ENCODE assay signal across 9 cellular contexts in the genomic region with DNA sequence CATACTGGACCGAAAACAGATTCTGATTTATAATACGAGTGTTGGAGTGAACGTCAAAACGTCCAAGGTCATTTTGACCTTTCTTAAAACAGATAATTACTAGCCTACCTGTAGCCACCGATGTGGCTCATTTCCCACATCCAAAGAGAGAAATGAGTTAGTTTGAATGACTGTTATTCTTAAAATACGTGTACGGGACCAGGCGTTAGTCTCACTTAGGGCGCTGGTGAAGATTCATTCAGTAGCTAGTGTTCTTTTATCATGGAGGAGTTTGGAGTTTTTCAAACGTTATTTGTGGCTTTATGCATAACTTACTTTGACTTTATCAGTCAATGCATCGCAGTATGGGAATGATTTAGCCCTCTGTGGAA. TPM values are rescaled to one million over a fixed set of nuclear protein-coding genes. Genes with fewer than 3 reads are reported as not detected.
DNase-seq lines count a peak whose midpoint lies in the region; ATAC-seq and TF ChIP-seq lines count a peak whose summit lies in the region.
"Had no signal": no experiment of that assay in that cellular context is flagged by ENCODE, and none has a peak within 500 bp of the region (broad histone marks: within the 10 kb centered on the region; RNA-seq: fewer than 3 reads in every experiment).

No MANE protein-coding gene starts in this region.

- intact Hi-C loops in dorsolateral prefrontal cortex (cut with DNase I): no loop called here

- peaks cover 6 to 15% (median 7%) of the 10 kb centered on the region in 4 donors for H3K4me1 Mint-ChIP-seq in naive thymus-derived CD8-positive, alpha-beta T cell

- POLR2A ChIA-PET in naive thymus-derived CD8-positive, alpha-beta T cell (lab: Charles Lee): no interaction called here

- no peak overlapping the region for H3K27ac Mint-ChIP-seq in naive thymus-derived CD8-positive, alpha-beta T cell

- no peaks in the 10 kb centered on the region for H3K27me3 ChIP-seq in ACC112 (ENCODE audit: insufficient read depth, low read length)
- H3K27me3 ChIP-seq in HUES6 (ENCODE audit: control insufficient read depth, insufficient read depth, low read length): peaks cover 55% of the 10 kb centered on the region
- no peaks in the 10 kb centered on the region for H3K27me3 ChIP-seq in dorsolateral prefrontal cortex

- H2AFZ ChIP-seq in ACC112 (ENCODE audit: low read length, unreplicated experiment): no peak overlapping the region

- peaks cover 51% of the 10 kb centered on the region for H3K79me2 ChIP-seq in ACC112 (ENCODE audit: control insufficient read depth, insufficient read depth, low read length, unreplicated experiment)

- in situ Hi-C loops in G401 (cut with HindIII; ENCODE audit: low sequenced_read_pairs): no loop called here

- DNase-seq in dorsolateral prefrontal cortex: no peak
- no peak for DNase-seq in naive thymus-derived CD8-positive, alpha-beta T cell
- DNase-seq in stimulated activated CD4-positive, alpha-beta T cell treated with anti-CD3 and anti-CD28 coated beads, Interleukin-2, amount 100 ng/mL, for 48 hours: no peak
- DNase-seq in G401 (ENCODE audit: low spot score): no peak
- no peak for DNase-seq in NCI-H1694 treated with DMSO at 0.1 percent for 48 hours (lab: John Stamatoyannopoulos, UW)
- DNase-seq in central memory CD4-positive, alpha-beta T cell: no peak
- DNase-seq: DMS153 had no signal

- H3K27ac ChIP-seq in ACC112 (ENCODE audit: low read depth, low read length) (peak overlapping the region; percentile 34), HUES6 (ENCODE audit: low read depth, low read length) (no peak overlapping the region), dorsolateral prefrontal cortex (peak overlapping the region in 6 of 59 donors; percentile 11 to 77 (median 58))

- H3K4me1 ChIP-seq in ACC112 (ENCODE audit: control insufficient read depth, insufficient read depth, low read length, unreplicated experiment) (peaks cover 37% of the 10 kb centered on the region), HUES6 (ENCODE audit: control insufficient read depth, insufficient read depth, low read length) (peaks cover 5% of the 10 kb centered on the region; the same call in 1 of the 2 replicates)

- peak overlapping the region in 9 of 10 donors; percentile 69 to 82 (median 75) for H3K4me3 Mint-ChIP-seq in naive thymus-derived CD8-positive, alpha-beta T cell

- no peak for TF ChIP-seq CTCF in dorsolateral prefrontal cortex (IDR thresholded peaks at IDR 0.05 in 54 of 56, conservative IDR thresholded peaks at IDR 0.05 in 2 of 56; ENCODE audit: low read depth in 1 of 56, partially characterized antibody in 56 of 56)

- no peak for ATAC-seq in naive thymus-derived CD8-positive, alpha-beta T cell

- H3K9me3 ChIP-seq in HUES6 (ENCODE audit: control insufficient read depth, insufficient read depth, low read depth, low read length): no peaks in the 10 kb centered on the region

- peaks cover 18 to 54% (median 32%) of the 10 kb centered on the region in 5 donors for H3K27me3 Mint-ChIP-seq in naive thymus-derived CD8-positive, alpha-beta T cell

- H3K9me3 Mint-ChIP-seq in naive thymus-derived CD8-positive, alpha-beta T cell: no peaks in the 10 kb centered on the region

- H3K36me3 ChIP-seq in ACC112 (ENCODE audit: insufficient read depth, low read length): no peaks in the 10 kb centered on the region
- no peaks in the 10 kb centered on the region for H3K36me3 ChIP-seq in HUES6 (ENCODE audit: control insufficient read depth, insufficient read depth, low read length)

- no peak overlapping the region for H3K9ac ChIP-seq in HUES6 (ENCODE audit: low read length)

- H3K36me3 Mint-ChIP-seq in naive thymus-derived CD8-positive, alpha-beta T cell: peaks cover 0 to 5% (median 0%) of the 10 kb centered on the region in 3 donors

- H3K4me3 ChIP-seq in ACC112 (ENCODE audit: low read depth, low read length) (peak overlapping the region; percentile 91), HUES6 (ENCODE audit: low read depth, low read length) (peak overlapping the region; percentile 89; the same call in 1 of the 2 replicates), dorsolateral prefrontal cortex (peak overlapping the region in 58 of 59 donors; percentile 35 to 87 (median 73))

RNA-seq across cellular contexts. Expression of a gene that starts 1.4 kb away (rescaled TPM):
- total RNA-seq in dorsolateral prefrontal cortex: 10 to 100 TPM in 2 of 120 experiments, 1 to 10 TPM in 118; 3.2 to 11.1 (median 6.2) TPM
- total RNA-seq in naive thymus-derived CD8-positive, alpha-beta T cell: not detected
- polyA plus RNA-seq in naive thymus-derived CD8-positive, alpha-beta T cell: not detected
- 0.25 TPM in 1 of 2 replicates, not detected in the other for total RNA-seq in G401 (2014; rRNA removed; shearing (Covaris generic))
